26 cellular contexts compared by ENCODE assay signal in the genomic region with DNA sequence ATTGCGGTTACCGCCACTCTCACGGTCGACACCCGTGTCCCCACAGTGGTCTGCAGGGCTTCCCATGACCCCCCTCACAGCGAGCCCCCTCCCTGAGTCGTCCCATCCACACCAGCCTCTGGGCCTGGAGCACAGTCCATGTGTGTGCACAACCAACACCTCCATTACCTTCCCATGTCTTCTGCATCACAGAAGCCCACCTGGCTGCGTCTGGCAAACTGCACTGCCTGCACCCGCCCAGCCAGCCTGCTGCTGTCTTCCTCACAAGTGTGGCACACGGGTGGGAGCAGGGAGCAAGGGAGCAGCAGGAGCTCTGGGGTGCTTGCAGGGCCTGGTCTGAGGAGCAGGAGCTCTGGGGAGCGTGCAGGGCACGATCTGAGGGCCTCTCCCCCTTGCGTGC.
"Had no signal": no experiment of that assay in that cellular context is flagged by ENCODE, and none has a peak within 500 bp of the region (broad histone marks: within the 10 kb centered on the region; RNA-seq: fewer than 3 reads in every experiment).

No MANE protein-coding gene starts in this region.

- ATAC-seq: left colon; left lung; lower lobe of right lung; naive thymus-derived CD8-positive, alpha-beta T cell; right cardiac atrium; sciatic nerve; stimulated activated effector memory CD8-positive, alpha-beta T cell treated with anti-CD3 and anti-CD28 coated beads, Interleukin-12 subunit alpha, Interleukin-12 subunit beta, amount 100 ng/mL, for 72 hours; upper lobe of right lung had no signal

- H3K9me3 Mint-ChIP-seq: immature natural killer cell; naive thymus-derived CD8-positive, alpha-beta T cell; stimulated activated effector memory CD8-positive, alpha-beta T cell treated with anti-CD3 and anti-CD28 coated beads, Interleukin-12 subunit alpha, Interleukin-12 subunit beta, amount 100 ng/mL, for 72 hours had no signal

- H3K4me3 Mint-ChIP-seq: immature natural killer cell; neural progenitor cell; stimulated activated effector memory CD8-positive, alpha-beta T cell treated with anti-CD3 and anti-CD28 coated beads, Interleukin-12 subunit alpha, Interleukin-12 subunit beta, amount 100 ng/mL, for 72 hours had no signal

- H3K4me1 ChIP-seq: heart left ventricle, left lung, lower lobe of right lung, prostate gland, spleen, stomach, testis, tibial artery, upper lobe of right lung had no signal

- H3K27ac Mint-ChIP-seq: immature natural killer cell; naive thymus-derived CD8-positive, alpha-beta T cell; stimulated activated effector memory CD8-positive, alpha-beta T cell treated with anti-CD3 and anti-CD28 coated beads, Interleukin-12 subunit alpha, Interleukin-12 subunit beta, amount 100 ng/mL, for 72 hours had no signal

- H3K27ac ChIP-seq: heart left ventricle, left lung, lower lobe of right lung, neural progenitor cell, ovary, prostate gland, spleen, stomach, testis, tibial artery, upper lobe of right lung had no signal

- H3K9me3 ChIP-seq: heart left ventricle, left lung, lower lobe of right lung, ovary, prostate gland, spleen, testis, tibial artery, upper lobe of right lung had no signal

- H3K27me3 ChIP-seq: neural progenitor cell, ovary, testis, upper lobe of right lung had no signal

- DNase-seq: heart left ventricle; hypothalamus; immature natural killer cell; kidney; left colon; left lung; lower lobe of right lung; mammary epithelial cell; mesenchymal stem cell; naive thymus-derived CD8-positive, alpha-beta T cell; ovary; retina; right cardiac atrium; small intestine; spleen; stimulated activated CD4-positive, alpha-beta T cell treated with anti-CD3 and anti-CD28 coated beads, Interleukin-4, amount 100 ng/mL, for 24 hours; stimulated activated naive CD4-positive, alpha-beta T cell; stomach; trophoblast cell; upper lobe of right lung had no signal

- H3K4me3 ChIP-seq: heart left ventricle, left lung, lower lobe of right lung, neural progenitor cell, ovary, prostate gland, spleen, stomach, testis, tibial artery, upper lobe of right lung had no signal

- H3K36me3 ChIP-seq: heart left ventricle, left lung, lower lobe of right lung, neural progenitor cell, ovary, prostate gland, spleen, stomach, tibial artery, upper lobe of right lung had no signal

- H3K4me1 Mint-ChIP-seq: immature natural killer cell; naive thymus-derived CD8-positive, alpha-beta T cell; stimulated activated effector memory CD8-positive, alpha-beta T cell treated with anti-CD3 and anti-CD28 coated beads, Interleukin-12 subunit alpha, Interleukin-12 subunit beta, amount 100 ng/mL, for 72 hours had no signal
